Comparison of ENCODE assay signal across 1 cellular context in genomic region chr4:41934813-41935651, GRCh38.
A peak's percentile ranks its signal among the peaks of the same experiment; 100 is the strongest.
TF ChIP-seq lines count a peak whose summit lies in the region.

Gene TMEM33 (plus strand): TSS chr4:41935429. CDS start chr4:41935485, 56 bp downstream.

TF ChIP-seq in neural cell, 6 proteins besides CTCF, POLR2A, EP300 and RAD21 (continued from another document):
- TF ChIP-seq SMC3 (conservative IDR thresholded peaks at IDR 0.05; ENCODE audit: poor library complexity) (peak; percentile 36), POLR2AphosphoS5 (IDR thresholded peaks at IDR 0.05) (peak; percentile 96)
TF ChIP-seq in neural cell: peak in this region for 4.
